23 cellular contexts compared by ENCODE assay signal in the genomic region with DNA sequence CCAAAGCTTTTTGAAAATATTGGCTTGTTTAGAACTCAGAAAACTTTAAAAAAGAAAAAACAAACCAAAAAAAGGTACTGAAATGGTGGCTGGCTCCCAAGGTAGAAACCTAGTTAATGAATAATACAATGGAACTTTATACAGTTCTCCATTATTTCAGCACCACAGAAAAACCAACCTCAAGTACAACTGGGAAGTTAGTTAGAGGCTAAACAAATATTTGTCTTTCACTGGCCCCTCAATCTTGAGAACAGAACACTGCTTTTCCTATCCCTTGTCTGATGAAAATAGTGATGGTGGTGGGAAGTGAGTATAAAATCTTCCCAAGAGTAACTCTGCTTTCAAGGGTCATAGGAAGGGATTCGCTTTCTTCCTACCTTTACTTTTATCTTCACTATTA.
"Had no signal": no experiment of that assay in that cellular context is flagged by ENCODE, and none has a peak within 500 bp of the region (broad histone marks: within the 10 kb centered on the region; RNA-seq: fewer than 3 reads in every experiment).

No MANE protein-coding gene starts in this region.

- H3K4me3 ChIP-seq: gastrocnemius medialis, lower lobe of right lung, right atrium auricular region, skin epidermis, tibial artery had no signal

- H3K9me3 Mint-ChIP-seq: activated B cell treated with CpG ODN at 0.5 μM for 24 hours; activated CD8-positive, alpha-beta T cell treated with anti-CD3 and anti-CD28 coated beads for 36 hours; activated naive CD4-positive, alpha-beta T cell treated with anti-CD3 and anti-CD28 coated beads for 36 hours; activated T-cell treated with anti-CD3 and anti-CD28 coated beads, Interleukin-2, amount 50 U/mL, for 24 hours; activated T-helper 2 cell treated with anti-CD3 and anti-CD28 coated beads, Interferon-gamma antibody, Interleukin-2, Interleukin-4, amounts not matched to agents 10 μg/mL and 5 μg/mL and 100 μg/mL, durations not matched to agents 14 hours and 24 hours and 36 hours; mesothelial cell of epicardium; natural killer cell treated with Interleukin-12 subunit alpha and Interleukin-12 subunit beta and Interleukin-15 and Interleukin-18, amount 100 ng/mL, for 72 hours had no signal

- DNase-seq: activated B cell treated with CpG ODN at 0.5 μM for 24 hours; activated CD4-positive, alpha-beta T cell treated with anti-CD3 and anti-CD28 coated beads for 4 hours; activated CD8-positive, alpha-beta T cell treated with anti-CD3 and anti-CD28 coated beads for 36 hours; activated naive CD4-positive, alpha-beta T cell treated with anti-CD3 and anti-CD28 coated beads for 36 hours; activated T-cell treated with anti-CD3 and anti-CD28 coated beads, Interleukin-2, amount 50 U/mL, for 24 hours; anterior cingulate cortex; effector CD4-positive, alpha-beta T cell; gastrocnemius medialis; head of caudate nucleus; kidney; lower lobe of right lung; nucleus accumbens; stimulated activated naive CD8-positive, alpha-beta T cell treated with anti-CD3 and anti-CD28 coated beads, Interleukin-15, Interleukin-2, amounts not matched to agents 100 U/mL and 50 U/mL, for 24 hours; substantia nigra; T-helper 1 cell; T-helper 9 cell; tibial artery had no signal

- H3K9me3 ChIP-seq: gastrocnemius medialis, lower lobe of right lung, right atrium auricular region, tibial artery had no signal

- H3K27me3 ChIP-seq: gastrocnemius medialis, right atrium auricular region, tibial artery had no signal

- H3K27me3 Mint-ChIP-seq: activated B cell treated with CpG ODN at 0.5 μM for 24 hours; activated CD8-positive, alpha-beta T cell treated with anti-CD3 and anti-CD28 coated beads for 36 hours; activated T-cell treated with anti-CD3 and anti-CD28 coated beads, Interleukin-2, amount 50 U/mL, for 24 hours; natural killer cell treated with Interleukin-12 subunit alpha and Interleukin-12 subunit beta and Interleukin-15 and Interleukin-18, amount 100 ng/mL, for 72 hours had no signal

- H3K27ac ChIP-seq: gastrocnemius medialis, lower lobe of right lung, right atrium auricular region, tibial artery had no signal

- H3K36me3 Mint-ChIP-seq: natural killer cell treated with Interleukin-12 subunit alpha and Interleukin-12 subunit beta and Interleukin-15 and Interleukin-18, amount 100 ng/mL, for 72 hours had no signal

- H3K4me1 Mint-ChIP-seq: activated B cell treated with CpG ODN at 0.5 μM for 24 hours had no signal

- H3K27ac Mint-ChIP-seq: activated B cell treated with CpG ODN at 0.5 μM for 24 hours; activated CD8-positive, alpha-beta T cell treated with anti-CD3 and anti-CD28 coated beads for 36 hours; activated naive CD4-positive, alpha-beta T cell treated with anti-CD3 and anti-CD28 coated beads for 36 hours; activated T-cell treated with anti-CD3 and anti-CD28 coated beads, Interleukin-2, amount 50 U/mL, for 24 hours; activated T-helper 2 cell treated with anti-CD3 and anti-CD28 coated beads, Interferon-gamma antibody, Interleukin-2, Interleukin-4, amounts not matched to agents 10 μg/mL and 5 μg/mL and 100 μg/mL, durations not matched to agents 14 hours and 24 hours and 36 hours; natural killer cell treated with Interleukin-12 subunit alpha and Interleukin-12 subunit beta and Interleukin-15 and Interleukin-18, amount 100 ng/mL, for 72 hours had no signal

- H3K4me3 Mint-ChIP-seq: activated B cell treated with CpG ODN at 0.5 μM for 24 hours; activated CD8-positive, alpha-beta T cell treated with anti-CD3 and anti-CD28 coated beads for 36 hours; activated naive CD4-positive, alpha-beta T cell treated with anti-CD3 and anti-CD28 coated beads for 36 hours; activated T-cell treated with anti-CD3 and anti-CD28 coated beads, Interleukin-2, amount 50 U/mL, for 24 hours; mesothelial cell of epicardium; natural killer cell treated with Interleukin-12 subunit alpha and Interleukin-12 subunit beta and Interleukin-15 and Interleukin-18, amount 100 ng/mL, for 72 hours had no signal

- ATAC-seq: activated CD8-positive, alpha-beta T cell treated with anti-CD3 and anti-CD28 coated beads for 36 hours; esophagus mucosa; gastrocnemius medialis; natural killer cell treated with Interleukin-12 subunit alpha and Interleukin-12 subunit beta and Interleukin-15 and Interleukin-18, amount 100 ng/mL, for 72 hours; stimulated activated naive CD8-positive, alpha-beta T cell treated with anti-CD3 and anti-CD28 coated beads, Interleukin-15, Interleukin-2, amounts not matched to agents 100 U/mL and 50 U/mL, for 24 hours had no signal
